Comparison of ENCODE assay signal across 1 cellular context in genomic region chr1:54338479-54338878, GRCh38.
TF ChIP-seq lines count a peak whose summit lies in the region.

No MANE protein-coding gene starts in this region.

TF ChIP-seq in SK-N-SH, 30 proteins besides CTCF, POLR2A, EP300 and RAD21 (continued from another document):
- no peak for TF ChIP-seq ZBTB33 (IDR thresholded peaks at IDR 0.05; ENCODE audit: borderline replicate concordance, low read depth)
- TF ChIP-seq POLR2AphosphoS5 (IDR thresholded peaks at IDR 0.05; ENCODE audit: low read depth, low read length) = no peak
- TF ChIP-seq IRF3 (IDR thresholded peaks at IDR 0.05; ENCODE audit: low read depth, low read length) = no peak
- no peak for TF ChIP-seq USF2 (IDR thresholded peaks at IDR 0.05; ENCODE audit: borderline replicate concordance, low read depth, low read length)
- TF ChIP-seq FOXM1 (IDR thresholded peaks at IDR 0.05; ENCODE audit: low read depth) = no peak
- TF ChIP-seq NFIC (IDR thresholded peaks at IDR 0.05; ENCODE audit: borderline replicate concordance) = no peak
- no peak for TF ChIP-seq JUND (IDR thresholded peaks at IDR 0.05)
- TF ChIP-seq SMC3 (IDR thresholded peaks at IDR 0.05; ENCODE audit: low read depth, low read length) = no peak
